Comparison of ENCODE assay signal across 1 cellular context in the genomic region with DNA sequence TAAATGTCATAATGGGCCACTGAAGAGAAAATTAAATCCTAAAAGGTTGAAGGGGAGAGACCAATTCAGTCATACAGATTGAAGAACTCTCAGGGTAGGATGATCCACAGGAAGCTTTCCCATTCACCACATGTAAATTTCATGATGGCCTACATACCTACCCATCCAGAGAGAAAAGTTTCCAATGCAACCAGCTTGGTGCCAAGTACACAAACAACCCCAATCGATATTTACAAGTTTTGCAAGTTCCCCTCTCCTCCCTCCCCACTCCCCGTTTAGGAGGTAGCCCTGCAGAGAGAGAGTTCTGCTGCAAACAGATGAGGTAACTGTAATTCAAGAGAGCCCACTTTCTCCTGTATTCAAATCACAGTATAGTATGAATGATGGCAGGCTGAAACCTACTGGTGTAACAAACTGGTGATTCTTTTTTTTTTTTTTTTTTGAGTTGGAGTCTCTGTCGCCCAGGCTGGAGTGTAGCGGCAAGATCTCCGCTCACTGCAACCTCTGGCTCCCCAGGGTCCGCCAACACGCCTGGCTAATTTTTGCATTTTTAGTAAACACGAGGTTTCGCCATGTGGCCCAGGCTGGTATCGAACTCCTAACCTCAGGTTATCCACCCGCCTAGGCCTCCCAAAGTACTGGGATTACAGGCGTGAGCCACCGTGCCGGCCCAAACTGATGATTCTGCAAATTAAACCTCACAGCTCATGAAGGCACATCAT.
TF ChIP-seq lines count a peak whose summit lies in the region.

No MANE protein-coding gene starts in this region.

TF ChIP-seq in WTC11, 78 proteins besides CTCF, POLR2A, EP300 and RAD21 (continued from another document):
- TF ChIP-seq, protein P1, sequence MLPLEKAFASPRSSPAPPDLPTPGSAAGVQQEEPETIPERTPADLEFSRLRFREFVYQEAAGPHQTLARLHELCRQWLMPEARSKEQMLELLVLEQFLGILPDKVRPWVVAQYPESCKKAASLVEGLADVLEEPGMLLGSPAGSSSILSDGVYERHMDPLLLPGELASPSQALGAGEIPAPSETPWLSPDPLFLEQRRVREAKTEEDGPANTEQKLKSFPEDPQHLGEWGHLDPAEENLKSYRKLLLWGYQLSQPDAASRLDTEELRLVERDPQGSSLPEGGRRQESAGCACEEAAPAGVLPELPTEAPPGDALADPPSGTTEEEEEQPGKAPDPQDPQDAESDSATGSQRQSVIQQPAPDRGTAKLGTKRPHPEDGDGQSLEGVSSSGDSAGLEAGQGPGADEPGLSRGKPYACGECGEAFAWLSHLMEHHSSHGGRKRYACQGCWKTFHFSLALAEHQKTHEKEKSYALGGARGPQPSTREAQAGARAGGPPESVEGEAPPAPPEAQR (CRISPR knock-in tag; IDR thresholded peaks at IDR 0.05) = no peak
- TF ChIP-seq TEAD1 (CRISPR knock-in tag; IDR thresholded peaks at IDR 0.05) = peak; percentile 85; the same call in 1 of the 2 replicates
- TF ChIP-seq, protein P2, sequence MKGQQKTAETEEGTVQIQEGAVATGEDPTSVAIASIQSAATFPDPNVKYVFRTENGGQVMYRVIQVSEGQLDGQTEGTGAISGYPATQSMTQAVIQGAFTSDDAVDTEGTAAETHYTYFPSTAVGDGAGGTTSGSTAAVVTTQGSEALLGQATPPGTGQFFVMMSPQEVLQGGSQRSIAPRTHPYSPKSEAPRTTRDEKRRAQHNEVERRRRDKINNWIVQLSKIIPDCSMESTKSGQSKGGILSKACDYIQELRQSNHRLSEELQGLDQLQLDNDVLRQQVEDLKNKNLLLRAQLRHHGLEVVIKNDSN (CRISPR knock-in tag; IDR thresholded peaks at IDR 0.05) = no peak
- no peak for TF ChIP-seq ATF1 (CRISPR knock-in tag; IDR thresholded peaks at IDR 0.05)
- no peak for TF ChIP-seq CREB1 (CRISPR knock-in tag; IDR thresholded peaks at IDR 0.05)
- TF ChIP-seq, protein P3, sequence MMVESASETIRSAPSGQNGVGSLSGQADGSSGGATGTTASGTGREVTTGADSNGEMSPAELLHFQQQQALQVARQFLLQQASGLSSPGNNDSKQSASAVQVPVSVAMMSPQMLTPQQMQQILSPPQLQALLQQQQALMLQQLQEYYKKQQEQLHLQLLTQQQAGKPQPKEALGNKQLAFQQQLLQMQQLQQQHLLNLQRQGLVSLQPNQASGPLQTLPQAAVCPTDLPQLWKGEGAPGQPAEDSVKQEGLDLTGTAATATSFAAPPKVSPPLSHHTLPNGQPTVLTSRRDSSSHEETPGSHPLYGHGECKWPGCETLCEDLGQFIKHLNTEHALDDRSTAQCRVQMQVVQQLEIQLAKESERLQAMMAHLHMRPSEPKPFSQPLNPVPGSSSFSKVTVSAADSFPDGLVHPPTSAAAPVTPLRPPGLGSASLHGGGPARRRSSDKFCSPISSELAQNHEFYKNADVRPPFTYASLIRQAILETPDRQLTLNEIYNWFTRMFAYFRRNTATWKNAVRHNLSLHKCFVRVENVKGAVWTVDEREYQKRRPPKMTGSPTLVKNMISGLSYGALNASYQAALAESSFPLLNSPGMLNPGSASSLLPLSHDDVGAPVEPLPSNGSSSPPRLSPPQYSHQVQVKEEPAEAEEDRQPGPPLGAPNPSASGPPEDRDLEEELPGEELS (CRISPR knock-in tag; IDR thresholded peaks at IDR 0.05) = peak; percentile 73; the same call in 1 of the 2 replicates
- TF ChIP-seq ZNF423 (CRISPR knock-in tag; IDR thresholded peaks at IDR 0.05) = no peak
- TF ChIP-seq, protein P4, sequence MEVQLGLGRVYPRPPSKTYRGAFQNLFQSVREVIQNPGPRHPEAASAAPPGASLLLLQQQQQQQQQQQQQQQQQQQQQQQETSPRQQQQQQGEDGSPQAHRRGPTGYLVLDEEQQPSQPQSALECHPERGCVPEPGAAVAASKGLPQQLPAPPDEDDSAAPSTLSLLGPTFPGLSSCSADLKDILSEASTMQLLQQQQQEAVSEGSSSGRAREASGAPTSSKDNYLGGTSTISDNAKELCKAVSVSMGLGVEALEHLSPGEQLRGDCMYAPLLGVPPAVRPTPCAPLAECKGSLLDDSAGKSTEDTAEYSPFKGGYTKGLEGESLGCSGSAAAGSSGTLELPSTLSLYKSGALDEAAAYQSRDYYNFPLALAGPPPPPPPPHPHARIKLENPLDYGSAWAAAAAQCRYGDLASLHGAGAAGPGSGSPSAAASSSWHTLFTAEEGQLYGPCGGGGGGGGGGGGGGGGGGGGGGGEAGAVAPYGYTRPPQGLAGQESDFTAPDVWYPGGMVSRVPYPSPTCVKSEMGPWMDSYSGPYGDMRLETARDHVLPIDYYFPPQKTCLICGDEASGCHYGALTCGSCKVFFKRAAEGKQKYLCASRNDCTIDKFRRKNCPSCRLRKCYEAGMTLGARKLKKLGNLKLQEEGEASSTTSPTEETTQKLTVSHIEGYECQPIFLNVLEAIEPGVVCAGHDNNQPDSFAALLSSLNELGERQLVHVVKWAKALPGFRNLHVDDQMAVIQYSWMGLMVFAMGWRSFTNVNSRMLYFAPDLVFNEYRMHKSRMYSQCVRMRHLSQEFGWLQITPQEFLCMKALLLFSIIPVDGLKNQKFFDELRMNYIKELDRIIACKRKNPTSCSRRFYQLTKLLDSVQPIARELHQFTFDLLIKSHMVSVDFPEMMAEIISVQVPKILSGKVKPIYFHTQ (CRISPR knock-in tag; IDR thresholded peaks at IDR 0.05) = no peak
- TF ChIP-seq RORB (CRISPR knock-in tag; IDR thresholded peaks at IDR 0.05) = no peak
- no peak for TF ChIP-seq FOXP1 (CRISPR knock-in tag; IDR thresholded peaks at IDR 0.05; ENCODE audit: borderline replicate concordance)
- TF ChIP-seq, protein P5, sequence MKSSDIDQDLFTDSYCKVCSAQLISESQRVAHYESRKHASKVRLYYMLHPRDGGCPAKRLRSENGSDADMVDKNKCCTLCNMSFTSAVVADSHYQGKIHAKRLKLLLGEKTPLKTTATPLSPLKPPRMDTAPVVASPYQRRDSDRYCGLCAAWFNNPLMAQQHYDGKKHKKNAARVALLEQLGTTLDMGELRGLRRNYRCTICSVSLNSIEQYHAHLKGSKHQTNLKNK (CRISPR knock-in tag; IDR thresholded peaks at IDR 0.05) = no peak
- TF ChIP-seq, protein P6, sequence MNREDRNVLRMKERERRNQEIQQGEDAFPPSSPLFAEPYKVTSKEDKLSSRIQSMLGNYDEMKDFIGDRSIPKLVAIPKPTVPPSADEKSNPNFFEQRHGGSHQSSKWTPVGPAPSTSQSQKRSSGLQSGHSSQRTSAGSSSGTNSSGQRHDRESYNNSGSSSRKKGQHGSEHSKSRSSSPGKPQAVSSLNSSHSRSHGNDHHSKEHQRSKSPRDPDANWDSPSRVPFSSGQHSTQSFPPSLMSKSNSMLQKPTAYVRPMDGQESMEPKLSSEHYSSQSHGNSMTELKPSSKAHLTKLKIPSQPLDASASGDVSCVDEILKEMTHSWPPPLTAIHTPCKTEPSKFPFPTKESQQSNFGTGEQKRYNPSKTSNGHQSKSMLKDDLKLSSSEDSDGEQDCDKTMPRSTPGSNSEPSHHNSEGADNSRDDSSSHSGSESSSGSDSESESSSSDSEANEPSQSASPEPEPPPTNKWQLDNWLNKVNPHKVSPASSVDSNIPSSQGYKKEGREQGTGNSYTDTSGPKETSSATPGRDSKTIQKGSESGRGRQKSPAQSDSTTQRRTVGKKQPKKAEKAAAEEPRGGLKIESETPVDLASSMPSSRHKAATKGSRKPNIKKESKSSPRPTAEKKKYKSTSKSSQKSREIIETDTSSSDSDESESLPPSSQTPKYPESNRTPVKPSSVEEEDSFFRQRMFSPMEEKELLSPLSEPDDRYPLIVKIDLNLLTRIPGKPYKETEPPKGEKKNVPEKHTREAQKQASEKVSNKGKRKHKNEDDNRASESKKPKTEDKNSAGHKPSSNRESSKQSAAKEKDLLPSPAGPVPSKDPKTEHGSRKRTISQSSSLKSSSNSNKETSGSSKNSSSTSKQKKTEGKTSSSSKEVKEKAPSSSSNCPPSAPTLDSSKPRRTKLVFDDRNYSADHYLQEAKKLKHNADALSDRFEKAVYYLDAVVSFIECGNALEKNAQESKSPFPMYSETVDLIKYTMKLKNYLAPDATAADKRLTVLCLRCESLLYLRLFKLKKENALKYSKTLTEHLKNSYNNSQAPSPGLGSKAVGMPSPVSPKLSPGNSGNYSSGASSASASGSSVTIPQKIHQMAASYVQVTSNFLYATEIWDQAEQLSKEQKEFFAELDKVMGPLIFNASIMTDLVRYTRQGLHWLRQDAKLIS (CRISPR knock-in tag; IDR thresholded peaks at IDR 0.05; ENCODE audit: borderline replicate concordance) = peak; percentile 53; the same call in 1 of the 2 replicates
- no peak for TF ChIP-seq HMGA2 (CRISPR knock-in tag; IDR thresholded peaks at IDR 0.05)
- TF ChIP-seq SOX15 (CRISPR knock-in tag; IDR thresholded peaks at IDR 0.05) = no peak
